In genomic region chr9:33676746-33677505, GRCh38 we compare ENCODE assay signal across 8 cellular contexts.
A peak's percentile ranks its signal among the peaks of the same experiment; 100 is the strongest.
DNase-seq lines count a peak whose midpoint lies in the region; ATAC-seq and TF ChIP-seq lines count a peak whose summit lies in the region.

No MANE protein-coding gene starts in this region.

- DNase-seq in DMS114 treated with DMSO at 0.1 percent for 48 hours (lab: John Stamatoyannopoulos, UW; ENCODE audit: unreplicated experiment): peak; percentile 37
- no peak for DNase-seq in Jurkat, Clone E6-1 (ENCODE audit: low read depth, low spot score)
- no peak for DNase-seq in coronary artery (ENCODE audit: low spot score)
- peak in 1 of 2 donors; percentile 85 for DNase-seq in left lung
- peak; percentile 1 to 16 for DNase-seq in stimulated activated CD4-positive, alpha-beta T cell treated with anti-CD3 and anti-CD28 coated beads, Interleukin-4, amount 100 ng/mL, for 4 hours

- intact Hi-C loops in left lung (cut with DNase I): no loop called here

- no peaks in the 10 kb centered on the region for H3K9me3 ChIP-seq in left lung

- peaks cover 16 to 83% of the 10 kb centered on the region in 2 donors for H3K27me3 ChIP-seq in left lung

- H3K27ac ChIP-seq in coronary artery: peak overlapping the region in 1 of 2 donors; percentile 46
- H3K27ac ChIP-seq in left lung: peak overlapping the region; percentile 37 to 73

- peak overlapping the region; percentile 44 for H3K4me3 ChIP-seq in Jurkat, Clone E6-1 (ENCODE audit: low read length)
- peak overlapping the region; percentile 46 for H3K4me3 ChIP-seq in WI38 (ENCODE audit: low read depth, low read length)
- H3K4me3 ChIP-seq in coronary artery: peak overlapping the region; percentile 71
- peak overlapping the region; percentile 35 to 46 for H3K4me3 ChIP-seq in left lung

- TF ChIP-seq CTCF in WI38 (IDR thresholded peaks at IDR 0.05; ENCODE audit: low read depth, low read length): no peak
- TF ChIP-seq CTCF in coronary artery (IDR thresholded peaks at IDR 0.05): no peak
- TF ChIP-seq CTCF in left lung (IDR thresholded peaks at IDR 0.05): no peak

- no peaks in the 10 kb centered on the region for H3K36me3 ChIP-seq in left lung

- peaks cover 0 to 11% of the 10 kb centered on the region in 2 donors for H3K4me1 ChIP-seq in left lung

- ATAC-seq in left lung (peak; percentile 88), GM19324 (IDR thresholded peaks at IDR 0.05; ENCODE audit: low FRiP score, unreplicated experiment) (no peak), HG03159 (IDR thresholded peaks at IDR 0.05; ENCODE audit: unreplicated experiment) (no peak)

Comparison
In these comparisons a context has a peak if more than half of its experiments do, and no peak if none do; other contexts are left out.
1. DNase-seq: peak in DMS114 treated with DMSO at 0.1 percent for 48 hours (single experiment) and stimulated activated CD4-positive, alpha-beta T cell treated with anti-CD3 and anti-CD28 coated beads, Interleukin-4, amount 100 ng/mL, for 4 hours (2 of 2); none in Jurkat, Clone E6-1 (single experiment) and coronary artery (single experiment).
2. Peak in every context shown above with its lines, with median percentiles within 50 percentile points of each other: H3K4me3 ChIP-seq.